Comparison of ENCODE assay signal across 1 cellular context in the genomic region with DNA sequence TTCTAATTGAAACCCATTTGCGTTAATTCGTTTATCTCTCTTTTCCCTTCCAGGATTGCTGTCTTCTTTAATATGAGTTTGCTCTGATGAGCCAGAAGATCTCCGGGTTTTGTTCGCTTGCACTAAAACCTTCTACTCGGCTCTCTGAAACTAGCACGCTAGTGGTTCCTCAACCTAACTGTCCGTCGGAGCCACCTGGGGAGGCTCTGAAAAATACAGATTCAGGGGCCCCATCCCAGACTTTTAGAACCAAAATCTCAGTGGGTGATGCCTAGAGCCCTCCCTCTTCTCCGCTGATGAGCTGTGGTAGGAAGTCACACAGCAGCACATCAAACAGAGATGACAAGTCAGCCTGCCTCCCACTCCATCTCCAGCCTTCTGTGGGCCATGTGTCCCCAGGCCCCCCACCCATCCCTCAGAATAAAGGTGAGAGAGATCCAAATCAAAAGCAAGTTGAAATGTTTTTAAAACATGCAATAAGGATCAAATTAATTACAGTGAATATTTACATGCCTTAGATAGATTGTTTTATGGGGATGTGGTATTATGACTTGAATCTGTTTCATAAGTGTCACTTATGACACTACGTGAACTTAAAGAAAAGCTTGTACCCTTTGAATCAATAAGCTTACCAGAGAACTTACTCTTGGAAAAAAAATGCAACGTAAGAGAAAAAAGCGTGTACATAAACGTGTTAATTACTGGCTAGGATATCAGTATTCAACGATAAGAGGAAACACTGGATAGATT.
TF ChIP-seq lines count a peak whose summit lies in the region.

No MANE protein-coding gene starts in this region.

TF ChIP-seq in K562, 482 proteins besides CTCF, POLR2A, EP300 and RAD21:
- no peak for TF ChIP-seq POLR2G (IDR thresholded peaks at IDR 0.05; ENCODE audit: low read depth, low read length)
- TF ChIP-seq, protein P1, sequence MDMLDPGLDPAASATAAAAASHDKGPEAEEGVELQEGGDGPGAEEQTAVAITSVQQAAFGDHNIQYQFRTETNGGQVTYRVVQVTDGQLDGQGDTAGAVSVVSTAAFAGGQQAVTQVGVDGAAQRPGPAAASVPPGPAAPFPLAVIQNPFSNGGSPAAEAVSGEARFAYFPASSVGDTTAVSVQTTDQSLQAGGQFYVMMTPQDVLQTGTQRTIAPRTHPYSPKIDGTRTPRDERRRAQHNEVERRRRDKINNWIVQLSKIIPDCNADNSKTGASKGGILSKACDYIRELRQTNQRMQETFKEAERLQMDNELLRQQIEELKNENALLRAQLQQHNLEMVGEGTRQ (CRISPR knock-in tag; IDR thresholded peaks at IDR 0.05): no peak
- no peak for TF ChIP-seq GABPA (tag; conservative IDR thresholded peaks at IDR 0.05; ENCODE audit: low read depth)
- peak; percentile 39; the same call in 1 of the 2 replicates for TF ChIP-seq MAFG (tag; conservative IDR thresholded peaks at IDR 0.05)
- TF ChIP-seq PRPF4 (IDR thresholded peaks at IDR 0.05; ENCODE audit: insufficient read depth, low read depth, low read length, poor library complexity, severe bottlenecking): no peak
- peak; percentile 35; the same call in 1 of the 2 replicates for TF ChIP-seq C11orf30 (IDR thresholded peaks at IDR 0.05; ENCODE audit: low read depth)
- TF ChIP-seq ETV6 (IDR thresholded peaks at IDR 0.05; ENCODE audit: borderline replicate concordance in 1 of 2, low read depth in 2 of 2, low read length in 1 of 2): no peak
- TF ChIP-seq ETV6 (CRISPR knock-in tag; IDR thresholded peaks at IDR 0.05; ENCODE audit: borderline replicate concordance): no peak
- peak; percentile 70 for TF ChIP-seq ZNF316 (IDR thresholded peaks at IDR 0.05)
- TF ChIP-seq TFAM (CRISPR knock-in tag; conservative IDR thresholded peaks at IDR 0.05): no peak
- peak; percentile 45; the same call in 1 of the 2 replicates for TF ChIP-seq MAFF (IDR thresholded peaks at IDR 0.05; ENCODE audit: low read length)
- TF ChIP-seq ZNF253 (CRISPR knock-in tag; conservative IDR thresholded peaks at IDR 0.05): no peak
- TF ChIP-seq MXI1 (IDR thresholded peaks at IDR 0.05; ENCODE audit: low read depth, low read length): no peak
- TF ChIP-seq YBX1 (IDR thresholded peaks at IDR 0.05): no peak
- TF ChIP-seq, protein P2, sequence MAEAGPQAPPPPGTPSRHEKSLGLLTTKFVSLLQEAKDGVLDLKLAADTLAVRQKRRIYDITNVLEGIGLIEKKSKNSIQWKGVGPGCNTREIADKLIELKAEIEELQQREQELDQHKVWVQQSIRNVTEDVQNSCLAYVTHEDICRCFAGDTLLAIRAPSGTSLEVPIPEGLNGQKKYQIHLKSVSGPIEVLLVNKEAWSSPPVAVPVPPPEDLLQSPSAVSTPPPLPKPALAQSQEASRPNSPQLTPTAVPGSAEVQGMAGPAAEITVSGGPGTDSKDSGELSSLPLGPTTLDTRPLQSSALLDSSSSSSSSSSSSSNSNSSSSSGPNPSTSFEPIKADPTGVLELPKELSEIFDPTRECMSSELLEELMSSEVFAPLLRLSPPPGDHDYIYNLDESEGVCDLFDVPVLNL (CRISPR knock-in tag; IDR thresholded peaks at IDR 0.05; ENCODE audit: low read depth): no peak
